ENCODE assay signal across 8 cellular contexts in genomic region chr2:230219419-230220331, GRCh38. TPM values are rescaled to one million over a fixed set of nuclear protein-coding genes. Genes with fewer than 3 reads are reported as not detected.
DNase-seq lines count a peak whose midpoint lies in the region; ATAC-seq, FAIRE-seq and TF ChIP-seq lines count a peak whose summit lies in the region.

Gene SP110 (minus strand): TSS chr2:230219984. CDS start chr2:230216927, 3,057 bp downstream.

- H4K20me1 ChIP-seq in astrocyte (ENCODE audit: insufficient read depth, low read length): no peaks in the 10 kb centered on the region

- peak; percentile 49 for DNase-seq in DMS153 treated with DMSO at 0.1 percent for 48 hours (lab: John Stamatoyannopoulos, UW; ENCODE audit: unreplicated experiment)
- peak; percentile 56 for DNase-seq in HuH-7 (ENCODE audit: low spot score)
- DNase-seq in T-helper 2 cell: peak; percentile 31 to 91 (median 65)
- DNase-seq in astrocyte (ENCODE audit: low read depth): peak; percentile 82
- peak; percentile 46 to 61 for DNase-seq in hippocampal formation (lab: John Stamatoyannopoulos, UW)
- DNase-seq in retinal pigment epithelial cell (ENCODE audit: low read depth): peak; percentile 39
- no peak for DNase-seq in NCI-H1092 treated with DMSO at 0.1 percent for 48 hours (lab: John Stamatoyannopoulos, UW)

- H2AFZ ChIP-seq in astrocyte (ENCODE audit: low read depth, low read length): peak within 1 kb of the TSS; percentile 81

- ATAC-seq in GM21515 (IDR thresholded peaks at IDR 0.05; ENCODE audit: unreplicated experiment): peak; percentile 75

- H3K36me3 Mint-ChIP-seq in astrocyte (ENCODE audit: low read depth, unreplicated experiment): peaks cover 11% of the 10 kb centered on the region

- peaks cover 30% of the 10 kb centered on the region for H3K4me1 Mint-ChIP-seq in astrocyte (ENCODE audit: low read depth, unreplicated experiment)

- H3K4me3 ChIP-seq in astrocyte (ENCODE audit: insufficient read depth, low read depth, low read length): peak within 1 kb of the TSS; percentile 75
- peak within 1 kb of the TSS; percentile 75 for H3K4me3 ChIP-seq in retinal pigment epithelial cell (ENCODE audit: low read length)

- no peaks in the 10 kb centered on the region for H3K27me3 ChIP-seq in astrocyte (ENCODE audit: insufficient read depth, low read length)

- peak within 1 kb of the TSS; percentile 79 for H3K9ac ChIP-seq in astrocyte (ENCODE audit: low read length)

- H3K4me1 ChIP-seq in astrocyte (ENCODE audit: insufficient read depth, low read length): peaks cover 9% of the 10 kb centered on the region

- no peaks in the 10 kb centered on the region for H3K36me3 ChIP-seq in astrocyte (ENCODE audit: insufficient read depth, low read length)

- H3K27ac ChIP-seq in astrocyte (ENCODE audit: low read depth, low read length): peak within 1 kb of the TSS; percentile 64

- no peaks in the 10 kb centered on the region for H3K9me3 Mint-ChIP-seq in astrocyte (ENCODE audit: unreplicated experiment)

- H3K9me3 ChIP-seq in astrocyte (ENCODE audit: insufficient read depth, low read depth, low read length): no peaks in the 10 kb centered on the region

- H3K4me2 ChIP-seq in astrocyte (ENCODE audit: low read length): peak within 1 kb of the TSS; percentile 86

- TF ChIP-seq CTCF in astrocyte (IDR thresholded peaks at IDR 0.05; ENCODE audit: insufficient read depth, low read depth, low read length): no peak
- no peak for TF ChIP-seq CTCF in retinal pigment epithelial cell (conservative IDR thresholded peaks at IDR 0.05; ENCODE audit: low read depth, low read length)

- peak within 1 kb of the TSS; percentile 93 for H3K27ac Mint-ChIP-seq in astrocyte (ENCODE audit: unreplicated experiment)

- no peaks in the 10 kb centered on the region for H3K27me3 Mint-ChIP-seq in astrocyte (ENCODE audit: low read depth, unreplicated experiment)

- peak; percentile 83 for FAIRE-seq in astrocyte (lab: Jason Lieb, UNC)

- no peaks in the 10 kb centered on the region for H3K79me2 ChIP-seq in astrocyte (ENCODE audit: insufficient read depth, low read length)

- peak within 1 kb of the TSS; percentile 94 for H3K4me3 Mint-ChIP-seq in astrocyte (ENCODE audit: unreplicated experiment)

RNA-seq across cellular contexts. Expression of gene SP110, which starts in this region (rescaled TPM):
- 61.7 and 69.3 TPM in 2 replicates for total RNA-seq in astrocyte
